ENCODE assay signal across 1 cellular context in genomic region chr12:50765325-50765911, GRCh38.
TF ChIP-seq lines count a peak whose summit lies in the region.

No MANE protein-coding gene starts in this region.

TF ChIP-seq in WTC11, 78 proteins besides CTCF, POLR2A, EP300 and RAD21 (continued from another document):
- no peak for TF ChIP-seq ERG (CRISPR knock-in tag; IDR thresholded peaks at IDR 0.05)
- no peak for TF ChIP-seq IRF2 (CRISPR knock-in tag; IDR thresholded peaks at IDR 0.05; ENCODE audit: borderline replicate concordance, low read depth)
- TF ChIP-seq ZNF512 (CRISPR knock-in tag; IDR thresholded peaks at IDR 0.05; ENCODE audit: borderline replicate concordance): no peak
- no peak for TF ChIP-seq FOXK1 (CRISPR knock-in tag; IDR thresholded peaks at IDR 0.05)
